ENCODE assay signal across 8 cellular contexts in the genomic region with DNA sequence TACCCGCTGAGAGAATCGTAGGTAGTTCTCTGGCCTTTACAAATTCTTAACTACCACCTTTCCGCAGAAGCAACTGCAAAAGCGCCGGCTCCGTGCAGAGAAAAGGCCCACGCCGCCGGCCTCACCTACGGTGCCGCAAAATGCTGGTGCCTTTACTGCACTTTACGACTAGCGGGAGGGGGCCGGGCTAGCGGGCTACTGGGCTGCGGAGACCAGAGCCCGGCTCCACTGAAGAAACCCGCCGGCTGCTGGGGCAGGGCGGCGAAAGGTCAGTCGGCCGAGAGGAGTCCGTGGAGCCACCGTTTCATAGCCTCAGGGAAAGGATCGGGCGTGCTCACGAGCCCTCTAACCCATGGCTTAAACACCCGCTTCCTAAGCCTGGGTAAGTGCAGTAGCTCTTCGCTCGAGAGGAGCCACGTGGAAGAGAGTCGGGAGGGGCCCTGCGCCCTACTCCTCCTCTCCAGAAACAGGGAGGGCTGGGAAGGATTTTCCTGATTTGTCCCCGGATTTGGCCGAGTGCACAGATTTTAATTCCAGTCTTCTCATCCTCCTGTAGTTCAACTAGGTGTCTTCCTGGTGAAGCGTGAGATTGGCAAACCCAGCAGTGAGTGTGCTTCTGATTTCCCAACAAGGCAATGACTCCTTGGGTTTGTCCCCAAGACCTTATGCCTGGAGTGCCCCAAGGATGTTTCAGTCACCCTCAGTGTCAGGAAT. TPM values are rescaled to one million over a fixed set of nuclear protein-coding genes. Genes with fewer than 3 reads are reported as not detected.
DNase-seq lines count a peak whose midpoint lies in the region; ATAC-seq, FAIRE-seq and TF ChIP-seq lines count a peak whose summit lies in the region.

A gene with protein sequence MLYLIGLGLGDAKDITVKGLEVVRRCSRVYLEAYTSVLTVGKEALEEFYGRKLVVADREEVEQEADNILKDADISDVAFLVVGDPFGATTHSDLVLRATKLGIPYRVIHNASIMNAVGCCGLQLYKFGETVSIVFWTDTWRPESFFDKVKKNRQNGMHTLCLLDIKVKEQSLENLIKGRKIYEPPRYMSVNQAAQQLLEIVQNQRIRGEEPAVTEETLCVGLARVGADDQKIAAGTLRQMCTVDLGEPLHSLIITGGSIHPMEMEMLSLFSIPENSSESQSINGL (minus strand): TSS at position 105 of the 714 bp plus-strand sequence. CDS start 341 bp downstream, outside the sequence.

- ATAC-seq in GM21447 (IDR thresholded peaks at IDR 0.05; ENCODE audit: unreplicated experiment) (peak; percentile 79), PC-3 (peak; percentile 89)

- peak within 1 kb of the TSS; percentile 65 for H3K27ac ChIP-seq in PC-3 (ENCODE audit: low read length)
- H3K27ac ChIP-seq in mucosa of rectum (ENCODE audit: low read depth in 2 of 2, low read length in 2 of 2), result peak within 1 kb of the TSS; percentile 75 to 81

- peak within 1 kb of the TSS; percentile 94 for H3K4me2 ChIP-seq in PC-3 (ENCODE audit: low read length)

- H3K79me2 ChIP-seq in PC-3 (ENCODE audit: low read length), result peaks cover 43% of the 10 kb centered on the region

- TSS peak; percentile 79 for BruUV-seq in PC-3 (replicated peaks; lab: Mats Ljungman, UMichigan)

- peaks cover 6% of the 10 kb centered on the region; the same call in 1 of the 2 replicates for H3K36me3 ChIP-seq in PC-3 (ENCODE audit: low read depth, low read length)
- peaks cover 0 to 6% of the 10 kb centered on the region in 2 donors for H3K36me3 ChIP-seq in mucosa of rectum (ENCODE audit: control insufficient read depth in 2 of 2, insufficient read depth in 2 of 2, low read length in 2 of 2)

- H4K20me1 ChIP-seq in PC-3 (ENCODE audit: low read length), result no peaks in the 10 kb centered on the region

- peak within 1 kb of the TSS; percentile 92 for H2AFZ ChIP-seq in PC-3 (ENCODE audit: low read length)

- FAIRE-seq in D721Med (lab: Jason Lieb, UNC), result peak; percentile 6

- CTCF ChIA-PET in PC-3 (lab: Charles Lee), result no interaction called here

- H3K9ac ChIP-seq in PC-3 (ENCODE audit: low read length), result peak within 1 kb of the TSS; percentile 92
- peak within 1 kb of the TSS; percentile 86 to 88 for H3K9ac ChIP-seq in mucosa of rectum (ENCODE audit: low read depth in 1 of 2, low read length in 2 of 2)

- POLR2A ChIA-PET in PC-3 (lab: Charles Lee; ENCODE audit: unreplicated experiment), result interaction anchor here (0.5 kb wide), 1 partner anchor 97 kb away, joined by 6 read pairs; no protein-coding TSS in a partner anchor

- no peaks in the 10 kb centered on the region for H3K9me3 ChIP-seq in PC-3 (ENCODE audit: low read length)
- no peaks in the 10 kb centered on the region for H3K9me3 ChIP-seq in mucosa of rectum (ENCODE audit: control insufficient read depth in 2 of 2, low read length in 2 of 2)

- no peaks in the 10 kb centered on the region for H3K27me3 ChIP-seq in PC-3 (ENCODE audit: low read length)
- no peaks in the 10 kb centered on the region for H3K27me3 ChIP-seq in mucosa of rectum (ENCODE audit: control insufficient read depth in 2 of 2, insufficient read depth in 2 of 2, low read length in 2 of 2)

- intact Hi-C loops in PC-3 (cut with micrococcal nuclease), result loop anchor here (1.0 to 5.0 kb wide), 3 partner anchors 104 to 262 kb away; no protein-coding TSS in a partner anchor

- H3K9me2 ChIP-seq in PC-3 (replicated peaks; ENCODE audit: low read length), result no peaks in the 10 kb centered on the region

- H3F3A ChIP-seq in PC-3 (ENCODE audit: low read length, unreplicated experiment), result no peaks in the 10 kb centered on the region

- peak; percentile 14 for DNase-seq in D721Med (ENCODE audit: insufficient read length, low spot score)
- DNase-seq in HuH-7 (ENCODE audit: low spot score), result peak; percentile 66
- peak; percentile 90 for DNase-seq in PC-3
- DNase-seq in activated T-cell treated with anti-CD3 and anti-CD28 coated beads, Interleukin-2, amount 50 U/mL, for 1 hour, result peak; percentile 87
- peak; percentile 91 to 92 for DNase-seq in erythroblast (lab: John Stamatoyannopoulos, UW)
- peak; percentile 93 for DNase-seq in stimulated activated CD8-positive, alpha-beta memory T cell treated with anti-CD3 and anti-CD28 coated beads, Interleukin-4, amount 100 ng/mL, for 48 hours

- H3K4me1 ChIP-seq in PC-3 (ENCODE audit: insufficient read depth, low read length) (peaks cover 30% of the 10 kb centered on the region), mucosa of rectum (ENCODE audit: control insufficient read depth in 2 of 2, insufficient read depth in 2 of 2, low read length in 2 of 2) (peaks cover 9 to 13% of the 10 kb centered on the region in 2 donors)

- peak within 1 kb of the TSS; percentile 80 for H3K4me3 ChIP-seq in PC-3 (ENCODE audit: low read length)
- H3K4me3 ChIP-seq in mucosa of rectum (ENCODE audit: low read length in 2 of 2), result peak within 1 kb of the TSS; percentile 85 to 97

- no peak for TF ChIP-seq CTCF in D721Med (IDR thresholded peaks at IDR 0.05; ENCODE audit: insufficient read depth, missing control alignments)
- TF ChIP-seq CTCF in PC-3 (conservative IDR thresholded peaks at IDR 0.05; ENCODE audit: low read depth, low read length), result no peak

- TF ChIP-seq POLR2A in erythroblast (IDR thresholded peaks at IDR 0.05; ENCODE audit: low read length), result peak; percentile 85

RNA-seq across cellular contexts. Expression of the gene that starts here (rescaled TPM):
- 24.9 and 32.8 TPM in 2 replicates for total RNA-seq in PC-3 (2014; rRNA removed)

Comparison
In these comparisons a context has a peak if more than half of its experiments do, and no peak if none do; other contexts are left out.
1. Peak in every context shown above with its lines: DNase-seq, ATAC-seq, H3K4me3 ChIP-seq and H3K27ac ChIP-seq.
2. DNase-seq: peak in every context shown above with its lines; median percentile 93 in stimulated activated CD8-positive, alpha-beta memory T cell treated with anti-CD3 and anti-CD28 coated beads, Interleukin-4, amount 100 ng/mL, for 48 hours; 92 in erythroblast; 90 in PC-3; 87 in activated T-cell treated with anti-CD3 and anti-CD28 coated beads, Interleukin-2, amount 50 U/mL, for 1 hour; 66 in HuH-7; 14 in D721Med.